ENCODE assay signal across 1 cellular context in the genomic region with DNA sequence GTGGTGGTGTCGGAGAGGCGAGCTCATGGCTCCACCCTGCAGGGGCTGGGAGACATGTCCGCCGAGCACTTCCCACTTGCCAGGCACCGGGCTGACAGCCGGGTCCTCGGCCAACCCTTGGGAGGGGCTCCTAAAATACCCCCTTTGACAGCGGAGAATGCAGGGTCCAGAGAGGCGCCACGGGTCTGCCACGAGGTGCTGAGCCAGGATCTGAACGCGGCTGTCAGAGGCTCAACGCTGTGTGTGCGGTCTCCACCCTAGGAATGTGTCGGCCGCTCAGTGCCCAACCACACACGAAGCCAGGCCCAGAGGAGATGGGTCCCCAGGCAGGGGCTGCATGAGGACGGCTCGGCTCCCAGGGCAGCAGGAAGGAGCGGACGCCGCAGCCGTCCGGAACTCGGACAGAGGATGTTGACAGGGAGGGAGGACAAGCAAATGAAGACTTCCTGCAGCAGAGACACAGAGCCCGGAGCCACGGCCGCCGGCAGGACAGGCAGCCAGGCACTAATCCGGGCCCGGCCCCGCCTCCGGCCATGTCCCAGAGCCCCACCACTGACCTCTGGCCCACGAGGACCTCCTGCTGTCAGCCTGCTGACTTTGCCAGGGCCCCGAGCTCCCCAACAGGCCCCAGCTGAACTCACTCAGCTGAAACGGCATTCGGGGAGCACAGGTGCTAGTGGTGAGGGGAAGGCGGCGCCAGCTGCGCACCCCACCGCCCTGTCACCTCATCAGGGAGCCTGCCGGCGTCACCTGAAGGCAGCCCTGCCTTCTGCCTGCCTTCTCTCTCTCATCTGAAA.
TF ChIP-seq lines count a peak whose summit lies in the region.

No MANE protein-coding gene starts in this region.

TF ChIP-seq in HepG2, 621 proteins besides CTCF, POLR2A, EP300 and RAD21 (continued from another document and continues in another):
- peak; percentile 19; the same call in 1 of the 2 replicates for TF ChIP-seq ZNF782 (CRISPR knock-in tag; IDR thresholded peaks at IDR 0.05; ENCODE audit: borderline replicate concordance)
- TF ChIP-seq TFAP4 (IDR thresholded peaks at IDR 0.05; ENCODE audit: borderline replicate concordance, low read depth), result peak; percentile 88
- TF ChIP-seq PHF21A (CRISPR knock-in tag; IDR thresholded peaks at IDR 0.05), result peak; percentile 95
- no peak for TF ChIP-seq ZFP37 (CRISPR knock-in tag; IDR thresholded peaks at IDR 0.05; ENCODE audit: borderline replicate concordance)
- peak; percentile 87 for TF ChIP-seq ZNF746 (CRISPR knock-in tag; IDR thresholded peaks at IDR 0.05)
- TF ChIP-seq, protein P1, sequence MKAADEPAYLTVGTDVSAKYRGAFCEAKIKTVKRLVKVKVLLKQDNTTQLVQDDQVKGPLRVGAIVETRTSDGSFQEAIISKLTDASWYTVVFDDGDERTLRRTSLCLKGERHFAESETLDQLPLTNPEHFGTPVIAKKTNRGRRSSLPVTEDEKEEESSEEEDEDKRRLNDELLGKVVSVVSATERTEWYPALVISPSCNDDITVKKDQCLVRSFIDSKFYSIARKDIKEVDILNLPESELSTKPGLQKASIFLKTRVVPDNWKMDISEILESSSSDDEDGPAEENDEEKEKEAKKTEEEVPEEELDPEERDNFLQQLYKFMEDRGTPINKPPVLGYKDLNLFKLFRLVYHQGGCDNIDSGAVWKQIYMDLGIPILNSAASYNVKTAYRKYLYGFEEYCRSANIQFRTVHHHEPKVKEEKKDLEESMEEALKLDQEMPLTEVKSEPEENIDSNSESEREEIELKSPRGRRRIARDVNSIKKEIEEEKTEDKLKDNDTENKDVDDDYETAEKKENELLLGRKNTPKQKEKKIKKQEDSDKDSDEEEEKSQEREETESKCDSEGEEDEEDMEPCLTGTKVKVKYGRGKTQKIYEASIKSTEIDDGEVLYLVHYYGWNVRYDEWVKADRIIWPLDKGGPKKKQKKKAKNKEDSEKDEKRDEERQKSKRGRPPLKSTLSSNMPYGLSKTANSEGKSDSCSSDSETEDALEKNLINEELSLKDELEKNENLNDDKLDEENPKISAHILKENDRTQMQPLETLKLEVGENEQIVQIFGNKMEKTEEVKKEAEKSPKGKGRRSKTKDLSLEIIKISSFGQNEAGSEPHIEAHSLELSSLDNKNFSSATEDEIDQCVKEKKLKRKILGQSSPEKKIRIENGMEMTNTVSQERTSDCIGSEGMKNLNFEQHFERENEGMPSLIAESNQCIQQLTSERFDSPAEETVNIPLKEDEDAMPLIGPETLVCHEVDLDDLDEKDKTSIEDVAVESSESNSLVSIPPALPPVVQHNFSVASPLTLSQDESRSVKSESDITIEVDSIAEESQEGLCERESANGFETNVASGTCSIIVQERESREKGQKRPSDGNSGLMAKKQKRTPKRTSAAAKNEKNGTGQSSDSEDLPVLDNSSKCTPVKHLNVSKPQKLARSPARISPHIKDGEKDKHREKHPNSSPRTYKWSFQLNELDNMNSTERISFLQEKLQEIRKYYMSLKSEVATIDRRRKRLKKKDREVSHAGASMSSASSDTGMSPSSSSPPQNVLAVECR (CRISPR knock-in tag; IDR thresholded peaks at IDR 0.05; ENCODE audit: borderline replicate concordance), result peak; percentile 90
- TF ChIP-seq ZNF512 (CRISPR knock-in tag; IDR thresholded peaks at IDR 0.05), result no peak
- peak; percentile 32; the same call in 1 of the 2 replicates for TF ChIP-seq ZNF343 (CRISPR knock-in tag; IDR thresholded peaks at IDR 0.05)
- TF ChIP-seq SOX13 (IDR thresholded peaks at IDR 0.05), result peak; percentile 31; the same call in 1 of the 2 replicates
- TF ChIP-seq SOX13 (CRISPR knock-in tag; conservative IDR thresholded peaks at IDR 0.05 in 1 of 2, IDR thresholded peaks at IDR 0.05 in 1 of 2), result peak in 1 of 2 experiments; percentile 32; a peak in 1 of 4 replicates
- TF ChIP-seq ARNTL (CRISPR knock-in tag; IDR thresholded peaks at IDR 0.05), result peak; percentile 85; the same call in 1 of the 2 replicates
- 0 out of 2 replicates have a peak, but pooled peaks have one; percentile 15 for TF ChIP-seq MTA1 (CRISPR knock-in tag; IDR thresholded peaks at IDR 0.05; ENCODE audit: borderline replicate concordance)
- TF ChIP-seq PHF8 (CRISPR knock-in tag; IDR thresholded peaks at IDR 0.05), result peak; percentile 32; the same call in 1 of the 2 replicates
- TF ChIP-seq ZNF335 (CRISPR knock-in tag; IDR thresholded peaks at IDR 0.05), result no peak
- TF ChIP-seq PREB (CRISPR knock-in tag; IDR thresholded peaks at IDR 0.05), result no peak
- peak; percentile 49; the same call in 1 of the 2 replicates for TF ChIP-seq ZNF552 (CRISPR knock-in tag; IDR thresholded peaks at IDR 0.05; ENCODE audit: borderline replicate concordance)
- TF ChIP-seq, protein P2, sequence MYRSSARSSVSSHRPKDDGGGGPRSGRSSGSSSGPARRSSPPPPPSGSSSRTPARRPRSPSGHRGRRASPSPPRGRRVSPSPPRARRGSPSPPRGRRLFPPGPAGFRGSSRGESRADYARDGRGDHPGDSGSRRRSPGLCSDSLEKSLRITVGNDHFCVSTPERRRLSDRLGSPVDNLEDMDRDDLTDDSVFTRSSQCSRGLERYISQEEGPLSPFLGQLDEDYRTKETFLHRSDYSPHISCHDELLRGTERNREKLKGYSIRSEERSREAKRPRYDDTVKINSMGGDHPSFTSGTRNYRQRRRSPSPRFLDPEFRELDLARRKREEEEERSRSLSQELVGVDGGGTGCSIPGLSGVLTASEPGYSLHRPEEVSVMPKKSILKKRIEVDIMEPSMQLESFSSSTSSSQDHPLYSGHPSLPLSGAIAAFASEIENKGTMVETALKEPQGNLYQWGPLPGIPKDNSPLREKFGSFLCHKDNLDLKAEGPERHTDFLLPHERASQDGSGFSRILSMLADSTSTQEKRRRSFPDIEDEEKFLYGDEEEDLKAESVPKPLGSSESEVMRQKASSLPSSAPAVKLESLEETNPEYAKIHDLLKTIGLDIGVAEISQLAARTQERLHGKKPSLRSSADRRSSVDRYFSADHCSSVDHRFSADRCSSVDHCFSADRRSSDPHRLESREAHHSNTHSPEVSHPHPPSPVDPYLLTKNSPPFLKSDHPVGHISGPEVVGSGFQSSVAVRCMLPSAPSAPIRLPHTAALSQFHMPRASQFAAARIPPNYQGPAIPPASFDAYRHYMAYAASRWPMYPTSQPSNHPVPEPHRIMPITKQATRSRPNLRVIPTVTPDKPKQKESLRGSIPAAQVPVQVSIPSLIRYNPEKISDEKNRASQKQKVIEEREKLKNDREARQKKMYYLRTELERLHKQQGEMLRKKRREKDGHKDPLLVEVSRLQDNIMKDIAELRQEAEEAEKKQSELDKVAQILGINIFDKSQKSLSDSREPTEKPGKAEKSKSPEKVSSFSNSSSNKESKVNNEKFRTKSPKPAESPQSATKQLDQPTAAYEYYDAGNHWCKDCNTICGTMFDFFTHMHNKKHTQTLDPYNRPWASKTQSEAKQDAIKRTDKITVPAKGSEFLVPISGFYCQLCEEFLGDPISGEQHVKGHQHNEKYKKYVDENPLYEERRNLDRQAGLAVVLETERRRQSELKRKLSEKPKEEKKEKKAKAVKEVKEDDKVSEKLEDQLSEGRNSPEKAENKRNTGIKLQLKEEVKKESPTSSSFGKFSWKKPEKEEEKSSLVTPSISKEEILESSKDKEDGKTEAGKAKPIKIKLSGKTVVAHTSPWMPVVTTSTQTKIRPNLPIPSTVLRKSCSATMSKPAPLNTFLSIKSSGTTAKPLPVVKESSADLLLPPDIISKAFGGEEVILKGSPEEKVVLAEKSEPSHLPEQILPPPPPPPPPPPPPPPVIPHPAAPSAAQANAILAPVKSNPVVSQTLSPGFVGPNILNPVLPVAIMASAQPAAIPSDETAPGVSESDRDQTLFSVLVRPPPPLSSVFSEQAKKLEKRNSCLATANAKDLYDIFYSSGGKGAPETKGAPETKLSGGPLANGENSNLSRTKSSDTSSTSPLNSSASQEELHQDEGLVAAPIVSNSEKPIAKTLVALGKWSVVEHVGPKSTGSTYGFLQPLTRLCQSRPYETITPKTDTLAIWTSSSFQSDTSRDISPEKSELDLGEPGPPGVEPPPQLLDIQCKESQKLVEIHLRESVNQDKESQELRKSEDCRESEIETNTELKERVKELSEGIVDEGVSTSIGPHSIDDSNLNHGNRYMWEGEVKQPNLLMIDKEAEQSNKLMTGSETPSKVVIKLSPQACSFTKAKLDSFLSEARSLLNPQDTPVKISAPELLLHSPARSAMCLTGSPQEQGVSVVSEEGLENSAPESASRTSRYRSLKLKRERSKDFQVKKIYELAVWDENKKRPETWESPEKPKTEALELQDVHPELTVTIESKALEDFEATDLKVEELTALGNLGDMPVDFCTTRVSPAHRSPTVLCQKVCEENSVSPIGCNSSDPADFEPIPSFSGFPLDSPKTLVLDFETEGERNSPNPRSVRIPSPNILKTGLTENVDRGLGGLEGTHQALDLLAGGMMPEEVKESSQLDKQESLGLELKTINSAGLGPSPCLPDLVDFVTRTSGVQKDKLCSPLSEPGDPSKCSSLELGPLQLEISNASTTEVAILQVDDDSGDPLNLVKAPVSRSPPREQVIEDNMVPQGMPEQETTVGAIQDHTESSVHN (CRISPR knock-in tag; IDR thresholded peaks at IDR 0.05), result 0 out of 2 replicates have a peak, but pooled peaks have one; percentile 16
- TF ChIP-seq ZNF703 (CRISPR knock-in tag; IDR thresholded peaks at IDR 0.05; ENCODE audit: borderline replicate concordance), result peak; percentile 21; the same call in 1 of the 2 replicates
- TF ChIP-seq SIX4 (CRISPR knock-in tag; IDR thresholded peaks at IDR 0.05), result 0 out of 2 replicates have a peak, but pooled peaks have one; percentile 7
- TF ChIP-seq ZNF776 (CRISPR knock-in tag; IDR thresholded peaks at IDR 0.05), result peak; percentile 13; the same call in 1 of the 2 replicates
- TF ChIP-seq ZNF556 (CRISPR knock-in tag; IDR thresholded peaks at IDR 0.05; ENCODE audit: borderline replicate concordance), result 0 out of 2 replicates have a peak, but pooled peaks have one; percentile 60
- no peak for TF ChIP-seq TBL1XR1 (IDR thresholded peaks at IDR 0.05; ENCODE audit: borderline replicate concordance, low read length, partially characterized antibody)
- TF ChIP-seq ZFP62 (CRISPR knock-in tag; IDR thresholded peaks at IDR 0.05), result no peak
- peak; percentile 53; the same call in 1 of the 2 replicates for TF ChIP-seq ZNF296 (CRISPR knock-in tag; conservative IDR thresholded peaks at IDR 0.05)
- peak; percentile 69; the same call in 1 of the 3 replicates for TF ChIP-seq MXI1 (IDR thresholded peaks at IDR 0.05; ENCODE audit: borderline replicate concordance, low read depth, low read length)
- TF ChIP-seq FOSL2 (CRISPR knock-in tag; IDR thresholded peaks at IDR 0.05), result no peak
- peak; percentile 78 for TF ChIP-seq EED (CRISPR knock-in tag; IDR thresholded peaks at IDR 0.05)
- peak; percentile 74 for TF ChIP-seq RBFOX2 (IDR thresholded peaks at IDR 0.05; ENCODE audit: low read depth, low read length)
- 0 out of 2 replicates have a peak, but pooled peaks have one; percentile 23 for TF ChIP-seq ZNF558 (CRISPR knock-in tag; IDR thresholded peaks at IDR 0.05; ENCODE audit: borderline replicate concordance)
- peak; percentile 42; the same call in 1 of the 2 replicates for TF ChIP-seq TBX2 (CRISPR knock-in tag; IDR thresholded peaks at IDR 0.05; ENCODE audit: borderline replicate concordance)
- TF ChIP-seq MYC (CRISPR knock-in tag; IDR thresholded peaks at IDR 0.05; ENCODE audit: borderline replicate concordance), result peak; percentile 71; the same call in 1 of the 2 replicates
- no peak for TF ChIP-seq ZNF18 (CRISPR knock-in tag; IDR thresholded peaks at IDR 0.05; ENCODE audit: insufficient replicate concordance)
- TF ChIP-seq ZNF605 (CRISPR knock-in tag; IDR thresholded peaks at IDR 0.05), result 0 out of 2 replicates have a peak, but pooled peaks have one; percentile 21
- no peak for TF ChIP-seq ATF4 (CRISPR knock-in tag; IDR thresholded peaks at IDR 0.05)
